ENCODE assay signal across 2 cellular contexts in the genomic region with DNA sequence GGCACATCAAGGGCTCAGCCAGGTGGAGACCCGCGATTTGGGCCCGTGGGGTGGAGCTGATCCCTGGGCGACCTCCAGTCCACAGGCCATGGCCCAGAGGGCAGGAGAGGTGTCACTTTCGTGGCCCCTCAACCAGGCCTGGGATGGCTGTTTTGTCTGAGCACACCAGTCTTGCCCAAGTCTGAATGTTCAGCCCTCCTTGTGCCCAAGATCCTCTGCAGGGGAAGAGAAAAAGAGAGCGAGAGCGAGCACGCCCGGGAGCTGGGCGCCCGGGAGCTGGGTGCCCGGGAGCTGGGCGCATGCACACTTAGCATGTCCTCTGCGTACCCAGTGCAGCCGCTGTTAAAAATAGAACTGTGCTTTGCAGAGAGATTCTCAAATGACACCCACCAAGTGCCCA.
TF ChIP-seq lines count a peak whose summit lies in the region.

No MANE protein-coding gene starts in this region.

TF ChIP-seq in SK-N-SH, 30 proteins besides CTCF, POLR2A, EP300 and RAD21 (continued from another document):
- TF ChIP-seq EZH2phosphoT487 (IDR thresholded peaks at IDR 0.05; ENCODE audit: borderline replicate concordance, low read depth) (no peak), JUND (IDR thresholded peaks at IDR 0.05) (no peak), SIN3A (IDR thresholded peaks at IDR 0.05; ENCODE audit: borderline replicate concordance, low read depth, low read length) (no peak), YY1 (IDR thresholded peaks at IDR 0.05; ENCODE audit: low read depth) (no peak), FOXM1 (IDR thresholded peaks at IDR 0.05; ENCODE audit: low read depth) (no peak), MEF2A (IDR thresholded peaks at IDR 0.05; ENCODE audit: borderline replicate concordance, low read depth) (no peak), RXRA (IDR thresholded peaks at IDR 0.05; ENCODE audit: borderline replicate concordance, low read depth) (no peak), GATA2 (CRISPR knock-in tag; IDR thresholded peaks at IDR 0.05) (no peak), NRF1 (IDR thresholded peaks at IDR 0.05; ENCODE audit: low read depth, low read length) (no peak), ELF1 (IDR thresholded peaks at IDR 0.05) (no peak), GABPA (IDR thresholded peaks at IDR 0.05; ENCODE audit: low read depth) (no peak)
- TF ChIP-seq, protein P1, sequence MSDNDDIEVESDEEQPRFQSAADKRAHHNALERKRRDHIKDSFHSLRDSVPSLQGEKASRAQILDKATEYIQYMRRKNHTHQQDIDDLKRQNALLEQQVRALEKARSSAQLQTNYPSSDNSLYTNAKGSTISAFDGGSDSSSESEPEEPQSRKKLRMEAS (IDR thresholded peaks at IDR 0.05; ENCODE audit: low read depth): no peak
- TF ChIP-seq, protein P2, sequence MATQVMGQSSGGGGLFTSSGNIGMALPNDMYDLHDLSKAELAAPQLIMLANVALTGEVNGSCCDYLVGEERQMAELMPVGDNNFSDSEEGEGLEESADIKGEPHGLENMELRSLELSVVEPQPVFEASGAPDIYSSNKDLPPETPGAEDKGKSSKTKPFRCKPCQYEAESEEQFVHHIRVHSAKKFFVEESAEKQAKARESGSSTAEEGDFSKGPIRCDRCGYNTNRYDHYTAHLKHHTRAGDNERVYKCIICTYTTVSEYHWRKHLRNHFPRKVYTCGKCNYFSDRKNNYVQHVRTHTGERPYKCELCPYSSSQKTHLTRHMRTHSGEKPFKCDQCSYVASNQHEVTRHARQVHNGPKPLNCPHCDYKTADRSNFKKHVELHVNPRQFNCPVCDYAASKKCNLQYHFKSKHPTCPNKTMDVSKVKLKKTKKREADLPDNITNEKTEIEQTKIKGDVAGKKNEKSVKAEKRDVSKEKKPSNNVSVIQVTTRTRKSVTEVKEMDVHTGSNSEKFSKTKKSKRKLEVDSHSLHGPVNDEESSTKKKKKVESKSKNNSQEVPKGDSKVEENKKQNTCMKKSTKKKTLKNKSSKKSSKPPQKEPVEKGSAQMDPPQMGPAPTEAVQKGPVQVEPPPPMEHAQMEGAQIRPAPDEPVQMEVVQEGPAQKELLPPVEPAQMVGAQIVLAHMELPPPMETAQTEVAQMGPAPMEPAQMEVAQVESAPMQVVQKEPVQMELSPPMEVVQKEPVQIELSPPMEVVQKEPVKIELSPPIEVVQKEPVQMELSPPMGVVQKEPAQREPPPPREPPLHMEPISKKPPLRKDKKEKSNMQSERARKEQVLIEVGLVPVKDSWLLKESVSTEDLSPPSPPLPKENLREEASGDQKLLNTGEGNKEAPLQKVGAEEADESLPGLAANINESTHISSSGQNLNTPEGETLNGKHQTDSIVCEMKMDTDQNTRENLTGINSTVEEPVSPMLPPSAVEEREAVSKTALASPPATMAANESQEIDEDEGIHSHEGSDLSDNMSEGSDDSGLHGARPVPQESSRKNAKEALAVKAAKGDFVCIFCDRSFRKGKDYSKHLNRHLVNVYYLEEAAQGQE (IDR thresholded peaks at IDR 0.05; ENCODE audit: low read depth, low read length): no peak
- TF ChIP-seq, protein P3, sequence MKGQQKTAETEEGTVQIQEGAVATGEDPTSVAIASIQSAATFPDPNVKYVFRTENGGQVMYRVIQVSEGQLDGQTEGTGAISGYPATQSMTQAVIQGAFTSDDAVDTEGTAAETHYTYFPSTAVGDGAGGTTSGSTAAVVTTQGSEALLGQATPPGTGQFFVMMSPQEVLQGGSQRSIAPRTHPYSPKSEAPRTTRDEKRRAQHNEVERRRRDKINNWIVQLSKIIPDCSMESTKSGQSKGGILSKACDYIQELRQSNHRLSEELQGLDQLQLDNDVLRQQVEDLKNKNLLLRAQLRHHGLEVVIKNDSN (IDR thresholded peaks at IDR 0.05; ENCODE audit: borderline replicate concordance, low read depth): no peak
- TF ChIP-seq, protein P4, sequence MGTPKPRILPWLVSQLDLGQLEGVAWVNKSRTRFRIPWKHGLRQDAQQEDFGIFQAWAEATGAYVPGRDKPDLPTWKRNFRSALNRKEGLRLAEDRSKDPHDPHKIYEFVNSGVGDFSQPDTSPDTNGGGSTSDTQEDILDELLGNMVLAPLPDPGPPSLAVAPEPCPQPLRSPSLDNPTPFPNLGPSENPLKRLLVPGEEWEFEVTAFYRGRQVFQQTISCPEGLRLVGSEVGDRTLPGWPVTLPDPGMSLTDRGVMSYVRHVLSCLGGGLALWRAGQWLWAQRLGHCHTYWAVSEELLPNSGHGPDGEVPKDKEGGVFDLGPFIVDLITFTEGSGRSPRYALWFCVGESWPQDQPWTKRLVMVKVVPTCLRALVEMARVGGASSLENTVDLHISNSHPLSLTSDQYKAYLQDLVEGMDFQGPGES (IDR thresholded peaks at IDR 0.05; ENCODE audit: low read depth, low read length): no peak
- TF ChIP-seq, protein P5, sequence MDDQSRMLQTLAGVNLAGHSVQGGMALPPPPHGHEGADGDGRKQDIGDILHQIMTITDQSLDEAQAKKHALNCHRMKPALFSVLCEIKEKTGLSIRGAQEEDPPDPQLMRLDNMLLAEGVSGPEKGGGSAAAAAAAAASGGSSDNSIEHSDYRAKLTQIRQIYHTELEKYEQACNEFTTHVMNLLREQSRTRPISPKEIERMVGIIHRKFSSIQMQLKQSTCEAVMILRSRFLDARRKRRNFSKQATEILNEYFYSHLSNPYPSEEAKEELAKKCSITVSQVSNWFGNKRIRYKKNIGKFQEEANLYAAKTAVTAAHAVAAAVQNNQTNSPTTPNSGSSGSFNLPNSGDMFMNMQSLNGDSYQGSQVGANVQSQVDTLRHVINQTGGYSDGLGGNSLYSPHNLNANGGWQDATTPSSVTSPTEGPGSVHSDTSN (IDR thresholded peaks at IDR 0.05): no peak

TF ChIP-seq in SK-N-SH treated with all-trans-retinoic acid at 6 μM for 48 hours, 23 proteins besides CTCF, POLR2A, EP300 and RAD21 (continued from another document):
- TF ChIP-seq, protein P6, sequence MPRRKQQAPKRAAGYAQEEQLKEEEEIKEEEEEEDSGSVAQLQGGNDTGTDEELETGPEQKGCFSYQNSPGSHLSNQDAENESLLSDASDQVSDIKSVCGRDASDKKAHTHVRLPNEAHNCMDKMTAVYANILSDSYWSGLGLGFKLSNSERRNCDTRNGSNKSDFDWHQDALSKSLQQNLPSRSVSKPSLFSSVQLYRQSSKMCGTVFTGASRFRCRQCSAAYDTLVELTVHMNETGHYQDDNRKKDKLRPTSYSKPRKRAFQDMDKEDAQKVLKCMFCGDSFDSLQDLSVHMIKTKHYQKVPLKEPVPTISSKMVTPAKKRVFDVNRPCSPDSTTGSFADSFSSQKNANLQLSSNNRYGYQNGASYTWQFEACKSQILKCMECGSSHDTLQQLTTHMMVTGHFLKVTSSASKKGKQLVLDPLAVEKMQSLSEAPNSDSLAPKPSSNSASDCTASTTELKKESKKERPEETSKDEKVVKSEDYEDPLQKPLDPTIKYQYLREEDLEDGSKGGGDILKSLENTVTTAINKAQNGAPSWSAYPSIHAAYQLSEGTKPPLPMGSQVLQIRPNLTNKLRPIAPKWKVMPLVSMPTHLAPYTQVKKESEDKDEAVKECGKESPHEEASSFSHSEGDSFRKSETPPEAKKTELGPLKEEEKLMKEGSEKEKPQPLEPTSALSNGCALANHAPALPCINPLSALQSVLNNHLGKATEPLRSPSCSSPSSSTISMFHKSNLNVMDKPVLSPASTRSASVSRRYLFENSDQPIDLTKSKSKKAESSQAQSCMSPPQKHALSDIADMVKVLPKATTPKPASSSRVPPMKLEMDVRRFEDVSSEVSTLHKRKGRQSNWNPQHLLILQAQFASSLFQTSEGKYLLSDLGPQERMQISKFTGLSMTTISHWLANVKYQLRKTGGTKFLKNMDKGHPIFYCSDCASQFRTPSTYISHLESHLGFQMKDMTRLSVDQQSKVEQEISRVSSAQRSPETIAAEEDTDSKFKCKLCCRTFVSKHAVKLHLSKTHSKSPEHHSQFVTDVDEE (CRISPR knock-in tag; IDR thresholded peaks at IDR 0.05): no peak
- TF ChIP-seq RARB (CRISPR knock-in tag; IDR thresholded peaks at IDR 0.05): no peak
- TF ChIP-seq OSR1 (CRISPR knock-in tag; IDR thresholded peaks at IDR 0.05): no peak
- no peak for TF ChIP-seq ZNF70 (CRISPR knock-in tag; IDR thresholded peaks at IDR 0.05)
- no peak for TF ChIP-seq ARNTL (CRISPR knock-in tag; IDR thresholded peaks at IDR 0.05; ENCODE audit: borderline replicate concordance, low read depth)
- TF ChIP-seq, protein P7, sequence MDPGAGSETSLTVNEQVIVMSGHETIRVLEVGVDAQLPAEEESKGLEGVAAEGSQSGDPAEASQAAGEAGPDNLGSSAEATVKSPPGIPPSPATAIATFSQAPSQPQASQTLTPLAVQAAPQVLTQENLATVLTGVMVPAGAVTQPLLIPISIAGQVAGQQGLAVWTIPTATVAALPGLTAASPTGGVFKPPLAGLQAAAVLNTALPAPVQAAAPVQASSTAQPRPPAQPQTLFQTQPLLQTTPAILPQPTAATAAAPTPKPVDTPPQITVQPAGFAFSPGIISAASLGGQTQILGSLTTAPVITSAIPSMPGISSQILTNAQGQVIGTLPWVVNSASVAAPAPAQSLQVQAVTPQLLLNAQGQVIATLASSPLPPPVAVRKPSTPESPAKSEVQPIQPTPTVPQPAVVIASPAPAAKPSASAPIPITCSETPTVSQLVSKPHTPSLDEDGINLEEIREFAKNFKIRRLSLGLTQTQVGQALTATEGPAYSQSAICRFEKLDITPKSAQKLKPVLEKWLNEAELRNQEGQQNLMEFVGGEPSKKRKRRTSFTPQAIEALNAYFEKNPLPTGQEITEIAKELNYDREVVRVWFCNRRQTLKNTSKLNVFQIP (CRISPR knock-in tag; IDR thresholded peaks at IDR 0.05; ENCODE audit: borderline replicate concordance, low read depth): no peak
- TF ChIP-seq ISL1 (CRISPR knock-in tag; IDR thresholded peaks at IDR 0.05): no peak
- no peak for TF ChIP-seq ZNF8 (CRISPR knock-in tag; IDR thresholded peaks at IDR 0.05)
- TF ChIP-seq PPARA (CRISPR knock-in tag; IDR thresholded peaks at IDR 0.05; ENCODE audit: borderline replicate concordance): no peak
- TF ChIP-seq, protein P8, sequence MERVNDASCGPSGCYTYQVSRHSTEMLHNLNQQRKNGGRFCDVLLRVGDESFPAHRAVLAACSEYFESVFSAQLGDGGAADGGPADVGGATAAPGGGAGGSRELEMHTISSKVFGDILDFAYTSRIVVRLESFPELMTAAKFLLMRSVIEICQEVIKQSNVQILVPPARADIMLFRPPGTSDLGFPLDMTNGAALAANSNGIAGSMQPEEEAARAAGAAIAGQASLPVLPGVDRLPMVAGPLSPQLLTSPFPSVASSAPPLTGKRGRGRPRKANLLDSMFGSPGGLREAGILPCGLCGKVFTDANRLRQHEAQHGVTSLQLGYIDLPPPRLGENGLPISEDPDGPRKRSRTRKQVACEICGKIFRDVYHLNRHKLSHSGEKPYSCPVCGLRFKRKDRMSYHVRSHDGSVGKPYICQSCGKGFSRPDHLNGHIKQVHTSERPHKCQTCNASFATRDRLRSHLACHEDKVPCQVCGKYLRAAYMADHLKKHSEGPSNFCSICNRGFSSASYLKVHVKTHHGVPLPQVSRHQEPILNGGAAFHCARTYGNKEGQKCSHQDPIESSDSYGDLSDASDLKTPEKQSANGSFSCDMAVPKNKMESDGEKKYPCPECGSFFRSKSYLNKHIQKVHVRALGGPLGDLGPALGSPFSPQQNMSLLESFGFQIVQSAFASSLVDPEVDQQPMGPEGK (CRISPR knock-in tag; IDR thresholded peaks at IDR 0.05; ENCODE audit: borderline replicate concordance): no peak
- TF ChIP-seq, protein P9, sequence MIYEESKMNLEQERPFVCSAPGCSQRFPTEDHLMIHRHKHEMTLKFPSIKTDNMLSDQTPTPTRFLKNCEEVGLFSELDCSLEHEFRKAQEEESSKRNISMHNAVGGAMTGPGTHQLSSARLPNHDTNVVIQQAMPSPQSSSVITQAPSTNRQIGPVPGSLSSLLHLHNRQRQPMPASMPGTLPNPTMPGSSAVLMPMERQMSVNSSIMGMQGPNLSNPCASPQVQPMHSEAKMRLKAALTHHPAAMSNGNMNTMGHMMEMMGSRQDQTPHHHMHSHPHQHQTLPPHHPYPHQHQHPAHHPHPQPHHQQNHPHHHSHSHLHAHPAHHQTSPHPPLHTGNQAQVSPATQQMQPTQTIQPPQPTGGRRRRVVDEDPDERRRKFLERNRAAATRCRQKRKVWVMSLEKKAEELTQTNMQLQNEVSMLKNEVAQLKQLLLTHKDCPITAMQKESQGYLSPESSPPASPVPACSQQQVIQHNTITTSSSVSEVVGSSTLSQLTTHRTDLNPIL (CRISPR knock-in tag; IDR thresholded peaks at IDR 0.05; ENCODE audit: low read depth): no peak
- TF ChIP-seq ZC3H10 (CRISPR knock-in tag; IDR thresholded peaks at IDR 0.05): no peak
- TF ChIP-seq CSDC2 (CRISPR knock-in tag; IDR thresholded peaks at IDR 0.05): no peak
- TF ChIP-seq, protein P10, sequence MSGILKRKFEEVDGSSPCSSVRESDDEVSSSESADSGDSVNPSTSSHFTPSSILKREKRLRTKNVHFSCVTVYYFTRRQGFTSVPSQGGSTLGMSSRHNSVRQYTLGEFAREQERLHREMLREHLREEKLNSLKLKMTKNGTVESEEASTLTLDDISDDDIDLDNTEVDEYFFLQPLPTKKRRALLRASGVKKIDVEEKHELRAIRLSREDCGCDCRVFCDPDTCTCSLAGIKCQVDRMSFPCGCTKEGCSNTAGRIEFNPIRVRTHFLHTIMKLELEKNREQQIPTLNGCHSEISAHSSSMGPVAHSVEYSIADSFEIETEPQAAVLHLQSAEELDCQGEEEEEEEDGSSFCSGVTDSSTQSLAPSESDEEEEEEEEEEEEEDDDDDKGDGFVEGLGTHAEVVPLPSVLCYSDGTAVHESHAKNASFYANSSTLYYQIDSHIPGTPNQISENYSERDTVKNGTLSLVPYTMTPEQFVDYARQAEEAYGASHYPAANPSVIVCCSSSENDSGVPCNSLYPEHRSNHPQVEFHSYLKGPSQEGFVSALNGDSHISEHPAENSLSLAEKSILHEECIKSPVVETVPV (CRISPR knock-in tag; IDR thresholded peaks at IDR 0.05): no peak
- TF ChIP-seq TCF4 (CRISPR knock-in tag; IDR thresholded peaks at IDR 0.05; ENCODE audit: borderline replicate concordance): no peak
- no peak for TF ChIP-seq ZFP30 (CRISPR knock-in tag; IDR thresholded peaks at IDR 0.05)
- TF ChIP-seq GLIS3 (CRISPR knock-in tag; IDR thresholded peaks at IDR 0.05): no peak
